In the genomic region with DNA sequence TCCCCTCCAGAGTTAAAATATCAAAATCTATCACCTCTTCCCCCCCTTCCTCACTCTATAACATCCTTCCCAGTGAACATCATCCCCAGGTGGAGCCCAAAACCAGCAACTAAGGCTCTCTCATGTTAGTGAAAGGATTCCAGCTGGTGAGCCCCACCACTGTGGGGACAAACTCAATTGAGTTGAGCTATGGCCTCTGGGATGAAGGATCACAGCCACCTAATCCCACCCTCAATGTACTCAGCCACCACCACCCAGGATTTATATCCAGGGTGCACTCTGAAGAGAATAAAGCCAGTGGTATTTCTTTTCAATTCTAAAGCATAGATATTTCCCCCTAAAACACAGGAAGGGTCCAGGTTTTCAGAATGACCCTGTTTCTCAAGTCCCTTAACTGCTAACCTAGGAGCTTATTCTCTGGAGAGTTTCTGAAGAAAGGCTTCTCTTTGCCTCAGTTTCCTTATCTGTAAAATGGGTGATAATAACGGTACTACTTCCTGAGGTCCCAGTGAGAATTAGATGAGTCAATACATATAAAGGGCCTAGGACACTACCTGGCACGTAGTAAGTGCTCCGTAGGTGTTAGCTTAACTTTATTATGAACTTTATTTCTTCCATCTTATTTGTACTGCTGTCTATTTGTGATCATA, we compare ENCODE assay signal across 12 cellular contexts. TPM values are rescaled to one million over a fixed set of nuclear protein-coding genes. Genes with fewer than 3 reads are reported as not detected.
A peak's percentile ranks its signal among the peaks of the same experiment; 100 is the strongest.
DNase-seq lines count a peak whose midpoint lies in the region; ATAC-seq and TF ChIP-seq lines count a peak whose summit lies in the region.
"Had no signal": no experiment of that assay in that cellular context is flagged by ENCODE, and none has a peak within 500 bp of the region (broad histone marks: within the 10 kb centered on the region; RNA-seq: fewer than 3 reads in every experiment).

No MANE protein-coding gene starts in this region.

- peak overlapping the region; percentile 32 for H3K4me3 Mint-ChIP-seq in activated naive CD8-positive, alpha-beta T cell treated with anti-CD3 and anti-CD28 coated beads for 36 hours
- no peak overlapping the region for H3K4me3 Mint-ChIP-seq in activated naive CD8-positive, alpha-beta T cell treated with anti-CD3 and anti-CD28 coated beads, Interleukin-2, amount 50 U/mL, for 24 hours

- peaks cover 18% of the 10 kb centered on the region for H4K20me1 ChIP-seq in smooth muscle cell (ENCODE audit: low read depth)

- H3K9me3 Mint-ChIP-seq in activated naive CD8-positive, alpha-beta T cell treated with anti-CD3 and anti-CD28 coated beads for 36 hours = no peaks in the 10 kb centered on the region
- H3K9me3 Mint-ChIP-seq in activated naive CD8-positive, alpha-beta T cell treated with anti-CD3 and anti-CD28 coated beads, Interleukin-2, amount 50 U/mL, for 24 hours = no peaks in the 10 kb centered on the region

- WGBS in smooth muscle cell (ENCODE audit: low lambda C conversion rate) = 93% methylated on average over 3 of the region's 3 CpGs

- peaks cover 19% of the 10 kb centered on the region for H3K4me1 ChIP-seq in adipocyte (ENCODE audit: control insufficient read depth, insufficient read depth, low read length)
- H3K4me1 ChIP-seq in smooth muscle cell (ENCODE audit: low read depth) = peaks cover 14% of the 10 kb centered on the region

- no peaks in the 10 kb centered on the region for H3K27me3 Mint-ChIP-seq in activated naive CD8-positive, alpha-beta T cell treated with anti-CD3 and anti-CD28 coated beads for 36 hours
- H3K27me3 Mint-ChIP-seq in activated naive CD8-positive, alpha-beta T cell treated with anti-CD3 and anti-CD28 coated beads, Interleukin-2, amount 50 U/mL, for 24 hours = no peaks in the 10 kb centered on the region

- peak overlapping the region; percentile 11 for H3K9ac ChIP-seq in adipocyte (ENCODE audit: low read length)
- no peak overlapping the region for H3K9ac ChIP-seq in smooth muscle cell (ENCODE audit: low read depth)

- H3K4me3 ChIP-seq in adipocyte (ENCODE audit: low read length) (peak overlapping the region; percentile 95), smooth muscle cell (peak overlapping the region; percentile 64)

- H3K36me3 ChIP-seq in KOPT-K1 (ENCODE audit: insufficient read depth, low read length) (no peaks in the 10 kb centered on the region), adipocyte (ENCODE audit: control insufficient read depth, insufficient read depth, low read length, severe bottlenecking) (no peaks in the 10 kb centered on the region), smooth muscle cell (ENCODE audit: low read depth) (no peaks in the 10 kb centered on the region)
- H3K36me3 ChIP-seq: ovary had no signal

- H3K9me3 ChIP-seq in KOPT-K1 (ENCODE audit: insufficient read depth, low read length, poor library complexity, severe bottlenecking) (no peaks in the 10 kb centered on the region), adipocyte (ENCODE audit: control insufficient read depth, low read length) (no peaks in the 10 kb centered on the region), smooth muscle cell (replicated peaks; ENCODE audit: low read depth) (no peaks in the 10 kb centered on the region)
- H3K9me3 ChIP-seq: ovary had no signal

- H3K4me1 Mint-ChIP-seq in activated naive CD8-positive, alpha-beta T cell treated with anti-CD3 and anti-CD28 coated beads for 36 hours = peaks cover 20% of the 10 kb centered on the region
- peaks cover 20% of the 10 kb centered on the region for H3K4me1 Mint-ChIP-seq in activated naive CD8-positive, alpha-beta T cell treated with anti-CD3 and anti-CD28 coated beads, Interleukin-2, amount 50 U/mL, for 24 hours

- H3F3A ChIP-seq in smooth muscle cell (ENCODE audit: low read depth) = peaks cover 7% of the 10 kb centered on the region

- no peak for TF ChIP-seq CTCF in smooth muscle cell (IDR thresholded peaks at IDR 0.05; ENCODE audit: borderline replicate concordance, insufficient read depth, poor library complexity, severe bottlenecking)

- peaks cover 27% of the 10 kb centered on the region for H3K79me2 ChIP-seq in smooth muscle cell (ENCODE audit: low read depth)

- peak overlapping the region; percentile 93 for H3K27ac ChIP-seq in KOPT-K1 (ENCODE audit: low read depth, low read length, poor library complexity, severe bottlenecking)
- peak overlapping the region; percentile 98 for H3K27ac ChIP-seq in smooth muscle cell (ENCODE audit: low read depth)
- H3K27ac ChIP-seq: ovary had no signal

- H3K27me3 ChIP-seq in adipocyte (replicated peaks; ENCODE audit: control insufficient read depth, insufficient read depth, low read length) = no peaks in the 10 kb centered on the region
- no peaks in the 10 kb centered on the region for H3K27me3 ChIP-seq in smooth muscle cell (ENCODE audit: low read depth)
- H3K27me3 ChIP-seq: ovary had no signal

- no peak overlapping the region for H2AFZ ChIP-seq in smooth muscle cell (ENCODE audit: low read depth)

- no peak overlapping the region for H3K27ac Mint-ChIP-seq in activated naive CD8-positive, alpha-beta T cell treated with anti-CD3 and anti-CD28 coated beads for 36 hours
- no peak overlapping the region for H3K27ac Mint-ChIP-seq in activated naive CD8-positive, alpha-beta T cell treated with anti-CD3 and anti-CD28 coated beads, Interleukin-2, amount 50 U/mL, for 24 hours

- H3K36me3 Mint-ChIP-seq in activated naive CD8-positive, alpha-beta T cell treated with anti-CD3 and anti-CD28 coated beads for 36 hours = no peaks in the 10 kb centered on the region
- H3K36me3 Mint-ChIP-seq in activated naive CD8-positive, alpha-beta T cell treated with anti-CD3 and anti-CD28 coated beads, Interleukin-2, amount 50 U/mL, for 24 hours (ENCODE audit: low read depth) = peaks cover 3% of the 10 kb centered on the region

- no peak for ATAC-seq in activated naive CD8-positive, alpha-beta T cell treated with anti-CD3 and anti-CD28 coated beads, Interleukin-2, amount 50 U/mL, for 24 hours
- no peak for ATAC-seq in GM19324 (IDR thresholded peaks at IDR 0.05; ENCODE audit: low FRiP score, unreplicated experiment)

- H3K4me2 ChIP-seq in smooth muscle cell = peak overlapping the region; percentile 97

- no peak for DNase-seq in activated naive CD8-positive, alpha-beta T cell treated with anti-CD3 and anti-CD28 coated beads for 36 hours
- no peak for DNase-seq in activated naive CD8-positive, alpha-beta T cell treated with anti-CD3 and anti-CD28 coated beads, Interleukin-2, amount 50 U/mL, for 24 hours
- no peak for DNase-seq in adipocyte (ENCODE audit: low read depth)
- no peak for DNase-seq in smooth muscle cell (lab: John Stamatoyannopoulos, UW; ENCODE audit: unreplicated experiment)
- DNase-seq in OCI-M2 (lab: John Stamatoyannopoulos, UW; ENCODE audit: unreplicated experiment) = no peak
- DNase-seq in NCI-H510A treated with DMSO at 0.1 percent for 48 hours (lab: John Stamatoyannopoulos, UW) = no peak
- DNase-seq: cortex of kidney, DMS79 treated with DMSO at 0.1 percent for 48 hours, ovary, T-helper 9 cell had no signal

RNA-seq across cellular contexts. Expression of a gene that starts 15.6 kb away (rescaled TPM):
- 10 to 100 TPM; 20.6 to 22.6 TPM for total RNA-seq in activated naive CD8-positive, alpha-beta T cell treated with anti-CD3 and anti-CD28 coated beads for 36 hours
- total RNA-seq in smooth muscle cell = 14.3 and 21.3 TPM in 2 replicates
- 25.7 and 27.4 TPM in 2 replicates for polyA plus RNA-seq in smooth muscle cell

RNA-seq across cellular contexts. Expression of a gene that starts 33.9 kb away (rescaled TPM):
- 10 to 100 TPM; 12.5 to 12.8 TPM for total RNA-seq in activated naive CD8-positive, alpha-beta T cell treated with anti-CD3 and anti-CD28 coated beads for 36 hours
- total RNA-seq in smooth muscle cell = 9.8 and 14.6 TPM in 2 replicates
- polyA plus RNA-seq in smooth muscle cell = 10.5 and 14.0 TPM in 2 replicates

RNA-seq across cellular contexts. Expression of a gene that starts 43.9 kb away (rescaled TPM):
- total RNA-seq in activated naive CD8-positive, alpha-beta T cell treated with anti-CD3 and anti-CD28 coated beads for 36 hours = 100 to 1,000 TPM; 111 to 112 TPM
- total RNA-seq in smooth muscle cell = 27.3 and 32.8 TPM in 2 replicates
- polyA plus RNA-seq in smooth muscle cell = 72.9 and 75.3 TPM in 2 replicates

RNA-seq across cellular contexts. Expression of a gene that starts 53.0 kb away (rescaled TPM):
- 1 to 10 TPM in 1 of 2 experiments, under 1 TPM in 1; 0.94 to 1.8 TPM for total RNA-seq in activated naive CD8-positive, alpha-beta T cell treated with anti-CD3 and anti-CD28 coated beads for 36 hours
- total RNA-seq in smooth muscle cell = 19.4 and 23.5 TPM in 2 replicates
- polyA plus RNA-seq in smooth muscle cell = 17.2 and 18.2 TPM in 2 replicates
